In genomic region chr16:80664226-80664625, GRCh38 we compare ENCODE assay signal across 19 cellular contexts.
DNase-seq lines count a peak whose midpoint lies in the region; ATAC-seq and TF ChIP-seq lines count a peak whose summit lies in the region.
"Had no signal": no experiment of that assay in that cellular context is flagged by ENCODE, and none has a peak within 500 bp of the region (broad histone marks: within the 10 kb centered on the region; RNA-seq: fewer than 3 reads in every experiment).

No MANE protein-coding gene starts in this region.

- peaks cover 36% of the 10 kb centered on the region for H3K4me1 ChIP-seq in neural progenitor cell
- H3K4me1 ChIP-seq: BLaER1, SJSA1 had no signal

- peaks cover 7% of the 10 kb centered on the region for H3K9me3 ChIP-seq in neural progenitor cell (ENCODE audit: low read depth)
- H3K9me3 ChIP-seq: SJSA1 had no signal

- ATAC-seq in HG03139 (IDR thresholded peaks at IDR 0.05; ENCODE audit: unreplicated experiment) (no peak), HG03159 (IDR thresholded peaks at IDR 0.05; ENCODE audit: unreplicated experiment) (no peak)

- H3K4me2 ChIP-seq in neural progenitor cell: peak overlapping the region; percentile 36
- H3K4me2 ChIP-seq: BLaER1 had no signal

- no peaks in the 10 kb centered on the region for H3K36me3 ChIP-seq in neural progenitor cell
- H3K36me3 ChIP-seq: SJSA1 had no signal

- H2AFZ ChIP-seq in neural progenitor cell (replicated peaks): no peak overlapping the region

- peak overlapping the region; percentile 37 for H3K27ac Mint-ChIP-seq in T-helper 1 cell treated with Interleukin-12 subunit alpha and Interleukin-12 subunit beta and Interleukin-4 antibody, amounts not matched to agents 30 μg/mL and 1 μg/mL, for 36 hours
- H3K27ac Mint-ChIP-seq in neural progenitor cell: no peak overlapping the region

- peaks cover 8% of the 10 kb centered on the region for H4K20me1 ChIP-seq in neural progenitor cell (ENCODE audit: low read depth)
- H4K20me1 ChIP-seq: BLaER1 had no signal

- no peak overlapping the region for H3K4me3 ChIP-seq in neural progenitor cell
- H3K4me3 ChIP-seq: BLaER1, SJSA1 had no signal

- H3K4me3 Mint-ChIP-seq in T-helper 1 cell treated with Interleukin-12 subunit alpha and Interleukin-12 subunit beta and Interleukin-4 antibody, amounts not matched to agents 30 μg/mL and 1 μg/mL, for 36 hours: no peak overlapping the region
- no peak overlapping the region for H3K4me3 Mint-ChIP-seq in neural progenitor cell
- H3K4me3 Mint-ChIP-seq: CD4-positive, CD25-positive, alpha-beta regulatory T cell had no signal

- no peak overlapping the region for H3K9ac ChIP-seq in neural progenitor cell
- H3K9ac ChIP-seq: BLaER1 had no signal

- H3K9me3 Mint-ChIP-seq in T-helper 1 cell treated with Interleukin-12 subunit alpha and Interleukin-12 subunit beta and Interleukin-4 antibody, amounts not matched to agents 30 μg/mL and 1 μg/mL, for 36 hours: peaks cover 18% of the 10 kb centered on the region
- peaks cover 14% of the 10 kb centered on the region for H3K9me3 Mint-ChIP-seq in neural progenitor cell

- H3K27me3 Mint-ChIP-seq in T-helper 1 cell treated with Interleukin-12 subunit alpha and Interleukin-12 subunit beta and Interleukin-4 antibody, amounts not matched to agents 30 μg/mL and 1 μg/mL, for 36 hours (ENCODE audit: low read depth): no peaks in the 10 kb centered on the region
- peaks cover 12% of the 10 kb centered on the region for H3K27me3 Mint-ChIP-seq in neural progenitor cell (ENCODE audit: insufficient read depth, low read depth)
- H3K27me3 Mint-ChIP-seq: CD4-positive, CD25-positive, alpha-beta regulatory T cell had no signal

- TF ChIP-seq CTCF in neural progenitor cell (IDR thresholded peaks at IDR 0.05): no peak

- no peak for DNase-seq in T-helper 1 cell
- DNase-seq in ecto neural progenitor cell (ENCODE audit: low spot score): peak; percentile 77
- DNase-seq in neural progenitor cell (ENCODE audit: low spot score): peak; percentile 79
- DNase-seq in NCI-H1694 (lab: John Stamatoyannopoulos, UW): no peak
- DNase-seq: 8988T; ACHN; CD4-positive, CD25-positive, alpha-beta regulatory T cell; NCI-H1092; NCI-H1436; NCI-H1930; NCI-H2107; NCI-H526; Right ventricle myocardium superior; RPMI8226 had no signal

- peaks cover 44% of the 10 kb centered on the region for H3K36me3 Mint-ChIP-seq in T-helper 1 cell treated with Interleukin-12 subunit alpha and Interleukin-12 subunit beta and Interleukin-4 antibody, amounts not matched to agents 30 μg/mL and 1 μg/mL, for 36 hours (ENCODE audit: low read depth)
- H3K36me3 Mint-ChIP-seq in neural progenitor cell: peaks cover 2% of the 10 kb centered on the region

- H3K27me3 ChIP-seq in neural progenitor cell: peaks cover 12% of the 10 kb centered on the region
- H3K27me3 ChIP-seq: BLaER1, SJSA1 had no signal

- H3K4me1 Mint-ChIP-seq in T-helper 1 cell treated with Interleukin-12 subunit alpha and Interleukin-12 subunit beta and Interleukin-4 antibody, amounts not matched to agents 30 μg/mL and 1 μg/mL, for 36 hours (ENCODE audit: low read depth): peaks cover 17% of the 10 kb centered on the region
- H3K4me1 Mint-ChIP-seq in neural progenitor cell: peaks cover 39% of the 10 kb centered on the region

- H3F3A ChIP-seq in neural progenitor cell (ENCODE audit: low read depth): peaks cover 24% of the 10 kb centered on the region

- H3K27ac ChIP-seq in neural progenitor cell: no peak overlapping the region
- H3K27ac ChIP-seq: BLaER1, SJSA1 had no signal

- H3K79me2 ChIP-seq in neural progenitor cell (ENCODE audit: low read depth): no peaks in the 10 kb centered on the region

Comparison
In these comparisons a context has a peak if more than half of its experiments do, and no peak if none do; other contexts are left out.
1. DNase-seq: peak in ecto neural progenitor cell (single experiment) and neural progenitor cell (single experiment); none in T-helper 1 cell (0 of 5) and NCI-H1694 (single experiment).